Comparison of ENCODE assay signal across 1 cellular context in the genomic region with DNA sequence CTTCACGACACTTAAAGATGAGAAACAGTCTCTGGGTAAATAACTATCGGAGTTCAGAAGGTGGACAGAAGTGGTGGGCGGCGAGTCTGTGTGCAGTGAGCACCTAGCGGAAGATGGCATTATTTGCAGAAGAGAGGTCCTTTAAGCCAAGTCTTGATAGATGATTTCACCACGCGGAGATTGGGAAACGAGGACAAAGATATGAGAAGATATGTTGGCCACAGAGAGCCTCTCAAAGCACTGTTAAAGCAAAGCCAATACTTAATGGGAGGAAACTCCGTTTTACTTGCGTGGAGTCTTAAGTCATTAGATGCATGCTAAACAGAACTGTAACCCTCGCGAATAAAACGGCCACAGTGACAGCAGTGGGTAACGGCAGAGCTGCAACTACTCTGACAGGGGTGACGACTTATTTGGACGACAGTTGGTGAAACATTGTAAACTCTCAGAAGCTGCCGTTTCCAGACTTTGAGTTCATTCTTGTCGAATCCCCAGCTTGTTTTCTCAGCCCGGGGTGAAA.
A peak's percentile ranks its signal among the peaks of the same experiment; 100 is the strongest.
TF ChIP-seq lines count a peak whose summit lies in the region.

No MANE protein-coding gene starts in this region.

TF ChIP-seq in GM12878, 131 proteins besides CTCF, POLR2A, EP300 and RAD21 (continued from another document):
- TF ChIP-seq, protein P1, sequence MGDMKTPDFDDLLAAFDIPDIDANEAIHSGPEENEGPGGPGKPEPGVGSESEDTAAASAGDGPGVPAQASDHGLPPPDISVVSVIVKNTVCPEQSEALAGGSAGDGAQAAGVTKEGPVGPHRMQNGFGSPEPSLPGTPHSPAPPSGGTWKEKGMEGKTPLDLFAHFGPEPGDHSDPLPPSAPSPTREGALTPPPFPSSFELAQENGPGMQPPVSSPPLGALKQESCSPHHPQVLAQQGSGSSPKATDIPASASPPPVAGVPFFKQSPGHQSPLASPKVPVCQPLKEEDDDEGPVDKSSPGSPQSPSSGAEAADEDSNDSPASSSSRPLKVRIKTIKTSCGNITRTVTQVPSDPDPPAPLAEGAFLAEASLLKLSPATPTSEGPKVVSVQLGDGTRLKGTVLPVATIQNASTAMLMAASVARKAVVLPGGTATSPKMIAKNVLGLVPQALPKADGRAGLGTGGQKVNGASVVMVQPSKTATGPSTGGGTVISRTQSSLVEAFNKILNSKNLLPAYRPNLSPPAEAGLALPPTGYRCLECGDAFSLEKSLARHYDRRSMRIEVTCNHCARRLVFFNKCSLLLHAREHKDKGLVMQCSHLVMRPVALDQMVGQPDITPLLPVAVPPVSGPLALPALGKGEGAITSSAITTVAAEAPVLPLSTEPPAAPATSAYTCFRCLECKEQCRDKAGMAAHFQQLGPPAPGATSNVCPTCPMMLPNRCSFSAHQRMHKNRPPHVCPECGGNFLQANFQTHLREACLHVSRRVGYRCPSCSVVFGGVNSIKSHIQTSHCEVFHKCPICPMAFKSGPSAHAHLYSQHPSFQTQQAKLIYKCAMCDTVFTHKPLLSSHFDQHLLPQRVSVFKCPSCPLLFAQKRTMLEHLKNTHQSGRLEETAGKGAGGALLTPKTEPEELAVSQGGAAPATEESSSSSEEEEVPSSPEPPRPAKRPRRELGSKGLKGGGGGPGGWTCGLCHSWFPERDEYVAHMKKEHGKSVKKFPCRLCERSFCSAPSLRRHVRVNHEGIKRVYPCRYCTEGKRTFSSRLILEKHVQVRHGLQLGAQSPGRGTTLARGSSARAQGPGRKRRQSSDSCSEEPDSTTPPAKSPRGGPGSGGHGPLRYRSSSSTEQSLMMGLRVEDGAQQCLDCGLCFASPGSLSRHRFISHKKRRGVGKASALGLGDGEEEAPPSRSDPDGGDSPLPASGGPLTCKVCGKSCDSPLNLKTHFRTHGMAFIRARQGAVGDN (IDR thresholded peaks at IDR 0.05): peak; percentile 21
- TF ChIP-seq GABPA (IDR thresholded peaks at IDR 0.05; ENCODE audit: low read depth): 0 out of 2 replicates have a peak, but pooled peaks have one; percentile 6
- TF ChIP-seq, protein P2, sequence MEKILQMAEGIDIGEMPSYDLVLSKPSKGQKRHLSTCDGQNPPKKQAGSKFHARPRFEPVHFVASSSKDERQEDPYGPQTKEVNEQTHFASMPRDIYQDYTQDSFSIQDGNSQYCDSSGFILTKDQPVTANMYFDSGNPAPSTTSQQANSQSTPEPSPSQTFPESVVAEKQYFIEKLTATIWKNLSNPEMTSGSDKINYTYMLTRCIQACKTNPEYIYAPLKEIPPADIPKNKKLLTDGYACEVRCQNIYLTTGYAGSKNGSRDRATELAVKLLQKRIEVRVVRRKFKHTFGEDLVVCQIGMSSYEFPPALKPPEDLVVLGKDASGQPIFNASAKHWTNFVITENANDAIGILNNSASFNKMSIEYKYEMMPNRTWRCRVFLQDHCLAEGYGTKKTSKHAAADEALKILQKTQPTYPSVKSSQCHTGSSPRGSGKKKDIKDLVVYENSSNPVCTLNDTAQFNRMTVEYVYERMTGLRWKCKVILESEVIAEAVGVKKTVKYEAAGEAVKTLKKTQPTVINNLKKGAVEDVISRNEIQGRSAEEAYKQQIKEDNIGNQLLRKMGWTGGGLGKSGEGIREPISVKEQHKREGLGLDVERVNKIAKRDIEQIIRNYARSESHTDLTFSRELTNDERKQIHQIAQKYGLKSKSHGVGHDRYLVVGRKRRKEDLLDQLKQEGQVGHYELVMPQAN (conservative IDR thresholded peaks at IDR 0.05): peak; percentile 68; the same call in 1 of the 2 replicates
- TF ChIP-seq, protein P3, sequence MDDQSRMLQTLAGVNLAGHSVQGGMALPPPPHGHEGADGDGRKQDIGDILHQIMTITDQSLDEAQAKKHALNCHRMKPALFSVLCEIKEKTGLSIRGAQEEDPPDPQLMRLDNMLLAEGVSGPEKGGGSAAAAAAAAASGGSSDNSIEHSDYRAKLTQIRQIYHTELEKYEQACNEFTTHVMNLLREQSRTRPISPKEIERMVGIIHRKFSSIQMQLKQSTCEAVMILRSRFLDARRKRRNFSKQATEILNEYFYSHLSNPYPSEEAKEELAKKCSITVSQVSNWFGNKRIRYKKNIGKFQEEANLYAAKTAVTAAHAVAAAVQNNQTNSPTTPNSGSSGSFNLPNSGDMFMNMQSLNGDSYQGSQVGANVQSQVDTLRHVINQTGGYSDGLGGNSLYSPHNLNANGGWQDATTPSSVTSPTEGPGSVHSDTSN (IDR thresholded peaks at IDR 0.05; ENCODE audit: insufficient replicate concordance, low read depth, low read length): no peak
- peak in 1 of 2 experiments; percentile 67; a peak in 2 of 3 replicates for TF ChIP-seq EGR1 (IDR thresholded peaks at IDR 0.05; ENCODE audit: borderline replicate concordance in 1 of 2, low read depth in 2 of 2, low read length in 2 of 2)
- TF ChIP-seq ATF7 (IDR thresholded peaks at IDR 0.05; ENCODE audit: low read depth): peak; percentile 73
- no peak for TF ChIP-seq MYC (IDR thresholded peaks at IDR 0.05; ENCODE audit: insufficient read depth, insufficient read length, insufficient replicate concordance, low read length, severe bottlenecking)
- TF ChIP-seq, protein P4, sequence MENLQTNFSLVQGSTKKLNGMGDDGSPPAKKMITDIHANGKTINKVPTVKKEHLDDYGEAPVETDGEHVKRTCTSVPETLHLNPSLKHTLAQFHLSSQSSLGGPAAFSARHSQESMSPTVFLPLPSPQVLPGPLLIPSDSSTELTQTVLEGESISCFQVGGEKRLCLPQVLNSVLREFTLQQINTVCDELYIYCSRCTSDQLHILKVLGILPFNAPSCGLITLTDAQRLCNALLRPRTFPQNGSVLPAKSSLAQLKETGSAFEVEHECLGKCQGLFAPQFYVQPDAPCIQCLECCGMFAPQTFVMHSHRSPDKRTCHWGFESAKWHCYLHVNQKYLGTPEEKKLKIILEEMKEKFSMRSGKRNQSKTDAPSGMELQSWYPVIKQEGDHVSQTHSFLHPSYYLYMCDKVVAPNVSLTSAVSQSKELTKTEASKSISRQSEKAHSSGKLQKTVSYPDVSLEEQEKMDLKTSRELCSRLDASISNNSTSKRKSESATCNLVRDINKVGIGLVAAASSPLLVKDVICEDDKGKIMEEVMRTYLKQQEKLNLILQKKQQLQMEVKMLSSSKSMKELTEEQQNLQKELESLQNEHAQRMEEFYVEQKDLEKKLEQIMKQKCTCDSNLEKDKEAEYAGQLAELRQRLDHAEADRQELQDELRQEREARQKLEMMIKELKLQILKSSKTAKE (IDR thresholded peaks at IDR 0.05; ENCODE audit: low read depth, poor library complexity, severe bottlenecking): peak; percentile 53
- no peak for TF ChIP-seq BACH1 (IDR thresholded peaks at IDR 0.05; ENCODE audit: borderline replicate concordance)
- TF ChIP-seq CHD1 (IDR thresholded peaks at IDR 0.05; ENCODE audit: low read depth, low read length): 0 out of 2 replicates have a peak, but pooled peaks have one; percentile 29
